9 cellular contexts compared by ENCODE assay signal in genomic region chr15:50425219-50425618, GRCh38. TPM values are rescaled to one million over a fixed set of nuclear protein-coding genes. Genes with fewer than 3 reads are reported as not detected.
DNase-seq lines count a peak whose midpoint lies in the region; TF ChIP-seq lines count a peak whose summit lies in the region.
"Had no signal": no experiment of that assay in that cellular context is flagged by ENCODE, and none has a peak within 500 bp of the region (broad histone marks: within the 10 kb centered on the region; RNA-seq: fewer than 3 reads in every experiment).

No MANE protein-coding gene starts in this region.

- no TSS peak for BruUV-seq in A673 (replicated peaks; lab: Mats Ljungman, UMichigan)

- POLR2A ChIA-PET in A673 (lab: Charles Lee; ENCODE audit: low non-redundant PET): interaction anchor here (0.6 kb wide), 2 partner anchors 31 to 305 kb away, joined by 8 read pairs; no protein-coding TSS in a partner anchor

- no peaks in the 10 kb centered on the region for H3K36me3 ChIP-seq in A673 (ENCODE audit: insufficient read depth, low read length, poor library complexity, severe bottlenecking)
- 0 out of 2 replicates have a peak, but pooled peaks cover 2% of the 10 kb centered on the region for H3K36me3 ChIP-seq in HUES6 (ENCODE audit: control insufficient read depth, insufficient read depth, low read length)
- H3K36me3 ChIP-seq in mucosa of rectum (ENCODE audit: control insufficient read depth in 2 of 2, insufficient read depth in 2 of 2, low read length in 2 of 2): peaks cover 0 to 4% of the 10 kb centered on the region in 2 donors

- no peaks in the 10 kb centered on the region for H3K27me3 ChIP-seq in A673 (replicated peaks; ENCODE audit: insufficient read depth, low read depth, low read length, poor library complexity)
- no peaks in the 10 kb centered on the region for H3K27me3 ChIP-seq in HUES6 (ENCODE audit: control insufficient read depth, insufficient read depth, low read length)
- no peaks in the 10 kb centered on the region for H3K27me3 ChIP-seq in mucosa of rectum (ENCODE audit: control insufficient read depth in 2 of 2, insufficient read depth in 2 of 2, low read length in 2 of 2)

- no peak for DNase-seq in A673 (ENCODE audit: low spot score)
- DNase-seq in cardiac fibroblast (ENCODE audit: low read depth in 2 of 2): peak in 1 of 2 donors; percentile 5
- DNase-seq in NCI-H2107 treated with DMSO at 0.1 percent for 48 hours (lab: John Stamatoyannopoulos, UW; ENCODE audit: unreplicated experiment): no peak
- no peak for DNase-seq in stimulated activated CD4-positive, alpha-beta T cell treated with anti-CD3 and anti-CD28 coated beads, Interleukin-2, amount 100 ng/mL, for 48 hours
- no peak for DNase-seq in NCI-H345 treated with DMSO at 0.1 percent for 48 hours (lab: John Stamatoyannopoulos, UW; ENCODE audit: unreplicated experiment)
- no peak for DNase-seq in NCI-H774 (lab: John Stamatoyannopoulos, UW)
- DNase-seq: T-helper 9 cell had no signal

- H3K27ac ChIP-seq in A673 (ENCODE audit: low read depth, low read length, poor library complexity, severe bottlenecking) (peak overlapping the region; percentile 84), HUES6 (ENCODE audit: low read depth, low read length) (0 out of 2 replicates have a peak overlapping the region, but pooled peaks have one; percentile 18), mucosa of rectum (ENCODE audit: low read depth in 2 of 2, low read length in 2 of 2) (peak overlapping the region; percentile 88 to 93)

- H3K9ac ChIP-seq in HUES6 (ENCODE audit: low read length) (peak overlapping the region; percentile 84), mucosa of rectum (ENCODE audit: low read depth in 1 of 2, low read length in 2 of 2) (peak overlapping the region; percentile 85 to 99)

- H3K4me1 ChIP-seq in A673 (ENCODE audit: insufficient read depth, low read length, poor library complexity, severe bottlenecking) (no peaks in the 10 kb centered on the region), HUES6 (ENCODE audit: control insufficient read depth, insufficient read depth, low read length) (no peaks in the 10 kb centered on the region), mucosa of rectum (ENCODE audit: control insufficient read depth in 2 of 2, insufficient read depth in 2 of 2, low read length in 2 of 2) (peaks cover 3 to 6% of the 10 kb centered on the region in 2 donors)

- intact Hi-C loops in A673 (cut with micrococcal nuclease; ENCODE audit: unreplicated experiment): no loop called here

- no peak for TF ChIP-seq CTCF in A673 (conservative IDR thresholded peaks at IDR 0.05; ENCODE audit: low read depth, low read length)
- TF ChIP-seq CTCF in cardiac fibroblast (IDR thresholded peaks at IDR 0.05; ENCODE audit: low read depth, low read length): no peak

- CTCF ChIA-PET in A673 (lab: Charles Lee): interaction anchor here (0.6 kb wide), 2 partner anchors 45 to 109 kb away, joined by 3 to 5 read pairs; no protein-coding TSS in a partner anchor

- peak overlapping the region; percentile 73 for H3K4me3 ChIP-seq in A673 (ENCODE audit: low read depth, low read length, poor library complexity, severe bottlenecking)
- H3K4me3 ChIP-seq in HUES6 (ENCODE audit: low read depth, low read length): peak overlapping the region; percentile 88
- peak overlapping the region; percentile 83 to 95 for H3K4me3 ChIP-seq in cardiac fibroblast (replicated peaks in 1 of 2; ENCODE audit: low read depth in 2 of 2, low read length in 2 of 2)
- H3K4me3 ChIP-seq in mucosa of rectum (ENCODE audit: low read length in 2 of 2): peak overlapping the region; percentile 79 to 100

- H3K9me3 ChIP-seq in A673 (ENCODE audit: low read depth, low read length, poor library complexity, severe bottlenecking): no peaks in the 10 kb centered on the region
- H3K9me3 ChIP-seq in HUES6 (ENCODE audit: control insufficient read depth, insufficient read depth, low read depth, low read length): no peaks in the 10 kb centered on the region
- no peaks in the 10 kb centered on the region for H3K9me3 ChIP-seq in mucosa of rectum (ENCODE audit: control insufficient read depth in 2 of 2, low read length in 2 of 2)

RNA-seq across cellular contexts. Expression of gene USP8, which starts 1.0 kb away (rescaled TPM):
- total RNA-seq in A673 (2021): 48.5 and 58.4 TPM in 2 replicates

Comparison
In these comparisons a context has a peak if more than half of its experiments do, and no peak if none do; other contexts are left out.
1. H3K27ac ChIP-seq: peak in every context shown above with its lines; median percentile 90 in mucosa of rectum; 84 in A673; 18 in HUES6.